In genomic region chr12:96343347-96343954, GRCh38 we compare ENCODE assay signal across 8 cellular contexts. TPM values are rescaled to one million over a fixed set of nuclear protein-coding genes. Genes with fewer than 3 reads are reported as not detected.
DNase-seq lines count a peak whose midpoint lies in the region; ATAC-seq lines count a peak whose summit lies in the region.

No MANE protein-coding gene starts in this region.

- H4K8ac ChIP-seq in neuronal stem cell (ENCODE audit: low read depth, low read length): no peak overlapping the region

- H3K79me1 ChIP-seq in neuronal stem cell (ENCODE audit: low read depth, low read length): no peaks in the 10 kb centered on the region

- H3K4me1 ChIP-seq in CD4-positive, CD25-positive, alpha-beta regulatory T cell (ENCODE audit: control insufficient read depth, insufficient read depth, low read length, poor library complexity, severe bottlenecking): peaks cover 9% of the 10 kb centered on the region
- H3K4me1 ChIP-seq in neuronal stem cell (ENCODE audit: control insufficient read depth in 2 of 2, insufficient read depth in 1 of 2, low read depth in 1 of 2, low read length in 2 of 2): no peaks in the 10 kb centered on the region

- no peaks in the 10 kb centered on the region for H3K27me3 Mint-ChIP-seq in CD4-positive, CD25-positive, alpha-beta regulatory T cell
- no peaks in the 10 kb centered on the region for H3K27me3 Mint-ChIP-seq in activated T-helper 1 cell treated with anti-CD3 and anti-CD28 coated beads, Interleukin-12 subunit alpha, Interleukin-12 subunit beta, Interleukin-2, Interleukin-4 antibody, amounts not matched to agents 30 ng/mL and 10 ng/mL and 1 ng/mL, durations not matched to agents 14 hours and 24 hours and 36 hours (ENCODE audit: insufficient read depth)

- H3K23ac ChIP-seq in neuronal stem cell (ENCODE audit: low read depth, low read length, poor library complexity): no peak overlapping the region

- peaks cover 7 to 20% of the 10 kb centered on the region in 2 experiments for H3K9me3 ChIP-seq in CD4-positive, CD25-positive, alpha-beta regulatory T cell (ENCODE audit: control insufficient read depth in 2 of 2, low read length in 2 of 2)
- peaks cover 4 to 23% of the 10 kb centered on the region in 2 donors for H3K9me3 ChIP-seq in neuronal stem cell (replicated peaks in 1 of 2; ENCODE audit: control insufficient read depth in 2 of 2, insufficient read depth in 1 of 2, low read depth in 1 of 2, low read length in 2 of 2)

- intact Hi-C loops in activated T-helper 1 cell treated with anti-CD3 and anti-CD28 coated beads, Interleukin-12 subunit alpha, Interleukin-12 subunit beta, Interleukin-2, Interleukin-4 antibody, amounts not matched to agents 30 ng/mL and 10 ng/mL and 1 ng/mL, durations not matched to agents 14 hours and 24 hours and 36 hours (cut with micrococcal nuclease): loop anchor here (1.0 to 5.0 kb wide), 5 partner anchors 34 to 296 kb away; no protein-coding TSS in a partner anchor

- no peak overlapping the region for H3K9ac ChIP-seq in neuronal stem cell (ENCODE audit: low read depth, low read length, poor library complexity)

- H3K27ac Mint-ChIP-seq in CD4-positive, CD25-positive, alpha-beta regulatory T cell: peak overlapping the region in 2 of 3 donors; percentile 2 to 50
- peak overlapping the region; percentile 79 for H3K27ac Mint-ChIP-seq in activated T-helper 1 cell treated with anti-CD3 and anti-CD28 coated beads, Interleukin-12 subunit alpha, Interleukin-12 subunit beta, Interleukin-2, Interleukin-4 antibody, amounts not matched to agents 30 ng/mL and 10 ng/mL and 1 ng/mL, durations not matched to agents 14 hours and 24 hours and 36 hours

- peaks cover 0 to 27% (median 8%) of the 10 kb centered on the region in 7 donors for H3K9me3 Mint-ChIP-seq in CD4-positive, CD25-positive, alpha-beta regulatory T cell
- peaks cover 20% of the 10 kb centered on the region for H3K9me3 Mint-ChIP-seq in activated T-helper 1 cell treated with anti-CD3 and anti-CD28 coated beads, Interleukin-12 subunit alpha, Interleukin-12 subunit beta, Interleukin-2, Interleukin-4 antibody, amounts not matched to agents 30 ng/mL and 10 ng/mL and 1 ng/mL, durations not matched to agents 14 hours and 24 hours and 36 hours

- no peak overlapping the region for H3K4ac ChIP-seq in neuronal stem cell (ENCODE audit: low read length)

- H3K14ac ChIP-seq in neuronal stem cell (ENCODE audit: low read length): no peak overlapping the region

- peak overlapping the region in 3 of 4 donors; percentile 43 to 56 (median 44) for H3K4me3 Mint-ChIP-seq in CD4-positive, CD25-positive, alpha-beta regulatory T cell
- peak overlapping the region; percentile 24 for H3K4me3 Mint-ChIP-seq in activated T-helper 1 cell treated with anti-CD3 and anti-CD28 coated beads, Interleukin-12 subunit alpha, Interleukin-12 subunit beta, Interleukin-2, Interleukin-4 antibody, amounts not matched to agents 30 ng/mL and 10 ng/mL and 1 ng/mL, durations not matched to agents 14 hours and 24 hours and 36 hours

- H3K27ac ChIP-seq in CD4-positive, CD25-positive, alpha-beta regulatory T cell (ENCODE audit: insufficient read depth, low read length, poor library complexity, severe bottlenecking): no peak overlapping the region
- H3K27ac ChIP-seq in neuronal stem cell (replicated peaks; ENCODE audit: low read length): no peak overlapping the region

- no peak overlapping the region for H4K91ac ChIP-seq in neuronal stem cell (ENCODE audit: low read depth, low read length, poor library complexity)

- peaks cover 40 to 64% (median 51%) of the 10 kb centered on the region in 4 donors for H3K4me1 Mint-ChIP-seq in CD4-positive, CD25-positive, alpha-beta regulatory T cell
- H3K4me1 Mint-ChIP-seq in activated T-helper 1 cell treated with anti-CD3 and anti-CD28 coated beads, Interleukin-12 subunit alpha, Interleukin-12 subunit beta, Interleukin-2, Interleukin-4 antibody, amounts not matched to agents 30 ng/mL and 10 ng/mL and 1 ng/mL, durations not matched to agents 14 hours and 24 hours and 36 hours (ENCODE audit: low read depth): peaks cover 54% of the 10 kb centered on the region

- no peaks in the 10 kb centered on the region for H3K27me3 ChIP-seq in CD4-positive, CD25-positive, alpha-beta regulatory T cell (ENCODE audit: control insufficient read depth, insufficient read depth, low read length)
- no peaks in the 10 kb centered on the region for H3K27me3 ChIP-seq in neuronal stem cell (ENCODE audit: control insufficient read depth in 3 of 3, insufficient read depth in 3 of 3, low read depth in 1 of 3, low read length in 3 of 3)

- no peak overlapping the region for H2BK120ac ChIP-seq in neuronal stem cell (ENCODE audit: low read depth, low read length)

- H2BK15ac ChIP-seq in neuronal stem cell (ENCODE audit: low read length): no peak overlapping the region

- H2AK5ac ChIP-seq in neuronal stem cell (ENCODE audit: low read depth, low read length): no peak overlapping the region

- no peak overlapping the region for H2AFZ ChIP-seq in neuronal stem cell (ENCODE audit: low read length)

- H3K4me3 ChIP-seq in CD4-positive, CD25-positive, alpha-beta regulatory T cell (ENCODE audit: low read depth, low read length): peak overlapping the region; percentile 16
- no peak overlapping the region for H3K4me3 ChIP-seq in neuronal stem cell (ENCODE audit: low read length in 2 of 2)

- no peaks in the 10 kb centered on the region for H3K36me3 ChIP-seq in CD4-positive, CD25-positive, alpha-beta regulatory T cell (ENCODE audit: control insufficient read depth, insufficient read depth, low read length)
- H3K36me3 ChIP-seq in neuronal stem cell (replicated peaks in 1 of 2; ENCODE audit: control insufficient read depth in 2 of 2, insufficient read depth in 2 of 2, low read length in 2 of 2): peaks cover 3% of the 10 kb centered on the region in 2 donors

- H2BK12ac ChIP-seq in neuronal stem cell (ENCODE audit: low read length): no peak overlapping the region

- DNase-seq in CD4-positive, CD25-positive, alpha-beta regulatory T cell: no peak
- DNase-seq in activated T-helper 1 cell treated with anti-CD3 and anti-CD28 coated beads, Interleukin-12 subunit alpha, Interleukin-12 subunit beta, Interleukin-2, Interleukin-4 antibody, amounts not matched to agents 30 ng/mL and 10 ng/mL and 1 ng/mL, durations not matched to agents 14 hours and 24 hours and 36 hours (ENCODE audit: low spot score): peak; percentile 21
- no peak for DNase-seq in DMS114 treated with DMSO at 0.1 percent for 48 hours (lab: John Stamatoyannopoulos, UW; ENCODE audit: unreplicated experiment)
- no peak for DNase-seq in neuronal stem cell (ENCODE audit: low spot score)
- DNase-seq in NCI-H1417 treated with DMSO at 0.1 percent for 48 hours (lab: John Stamatoyannopoulos, UW): no peak
- DNase-seq in activated CD4-positive, alpha-beta T cell treated with anti-CD3 and anti-CD28 coated beads for 48 hours: no peak

- ATAC-seq in CD4-positive, CD25-positive, alpha-beta regulatory T cell (ENCODE audit: low read depth in 2 of 2): peak in 1 of 2 donors; percentile 28
- peak; percentile 89 for ATAC-seq in GM18907 (IDR thresholded peaks at IDR 0.05; ENCODE audit: unreplicated experiment)
- peak; percentile 73 for ATAC-seq in HG03045 (IDR thresholded peaks at IDR 0.05; ENCODE audit: unreplicated experiment)

- no peak overlapping the region for H3K4me2 ChIP-seq in neuronal stem cell (ENCODE audit: insufficient read depth, low read length, poor library complexity, severe bottlenecking)

- no CpG with 5 or more reads among the region's 3 CpGs for WGBS in neuronal stem cell (ENCODE audit: extremely low coverage in 2 of 2, insufficient read length in 2 of 2, insufficient replicate concordance in 1 of 2), 2 donors

- no peak overlapping the region for H2BK5ac ChIP-seq in neuronal stem cell (ENCODE audit: low read length)

- no peak overlapping the region for H3K18ac ChIP-seq in neuronal stem cell (ENCODE audit: low read length)

- peaks cover 22% of the 10 kb centered on the region for H3K36me3 Mint-ChIP-seq in CD4-positive, CD25-positive, alpha-beta regulatory T cell
- H3K36me3 Mint-ChIP-seq in activated T-helper 1 cell treated with anti-CD3 and anti-CD28 coated beads, Interleukin-12 subunit alpha, Interleukin-12 subunit beta, Interleukin-2, Interleukin-4 antibody, amounts not matched to agents 30 ng/mL and 10 ng/mL and 1 ng/mL, durations not matched to agents 14 hours and 24 hours and 36 hours (ENCODE audit: low read depth): peaks cover 30% of the 10 kb centered on the region

RNA-seq across cellular contexts. Expression of gene CDK17, which starts 56.8 kb away (rescaled TPM):
- total RNA-seq in CD4-positive, CD25-positive, alpha-beta regulatory T cell: 120 TPM
- 10 to 100 TPM; 21.6 to 33.5 (median 24.6) TPM for polyA plus RNA-seq in CD4-positive, CD25-positive, alpha-beta regulatory T cell
- 32.4 and 37.1 TPM in 2 replicates for total RNA-seq in activated T-helper 1 cell treated with anti-CD3 and anti-CD28 coated beads, Interleukin-12 subunit alpha, Interleukin-12 subunit beta, Interleukin-2, Interleukin-4 antibody, amounts not matched to agents 30 ng/mL and 10 ng/mL and 1 ng/mL, durations not matched to agents 14 hours and 24 hours and 36 hours
- polyA plus RNA-seq in neuronal stem cell (2013, experiment 1 of 2): 18.0 TPM
- 17.8 TPM for polyA plus RNA-seq in neuronal stem cell (2013, experiment 2 of 2)
